1 cellular context compared by ENCODE assay signal in the genomic region with DNA sequence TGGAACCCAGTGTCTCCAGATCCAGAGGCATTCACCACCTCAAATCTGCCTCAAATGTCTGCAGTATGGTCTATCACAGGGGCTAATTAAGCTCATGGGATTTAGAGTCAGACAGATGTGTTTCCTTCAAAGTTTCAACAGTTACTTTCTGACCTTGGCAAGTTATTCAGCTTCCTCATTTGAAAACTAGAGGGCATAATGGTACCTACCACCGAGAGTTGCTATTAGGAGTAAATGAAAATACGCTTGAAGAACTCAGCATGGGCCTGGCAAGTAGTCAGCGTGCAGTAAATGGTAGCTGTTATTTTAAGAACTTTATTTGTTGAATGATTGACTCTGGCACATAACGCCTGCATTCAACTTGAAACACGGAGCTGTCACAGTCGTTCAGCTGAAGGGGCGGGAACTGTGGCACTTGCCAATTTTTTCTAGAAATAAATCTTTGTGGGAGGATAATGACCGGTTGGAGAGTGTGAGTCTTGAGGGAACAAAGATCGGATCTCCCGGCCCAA.
A peak's percentile ranks its signal among the peaks of the same experiment; 100 is the strongest.
TF ChIP-seq lines count a peak whose summit lies in the region.

No MANE protein-coding gene starts in this region.

TF ChIP-seq in HEK293, 187 proteins besides CTCF, POLR2A, EP300 and RAD21 (continued from another document):
- TF ChIP-seq ZNF513 (tag by site-specific recombination; IDR thresholded peaks at IDR 0.05), result no peak
- TF ChIP-seq ZNF529 (tag by site-specific recombination; IDR thresholded peaks at IDR 0.05; ENCODE audit: insufficient replicate concordance), result no peak
- TF ChIP-seq FEZF1 (tag by site-specific recombination; IDR thresholded peaks at IDR 0.05), result peak; percentile 60; the same call in 1 of the 2 replicates
- TF ChIP-seq ZFHX2 (tag by site-specific recombination; conservative IDR thresholded peaks at IDR 0.05), result no peak
- no peak for TF ChIP-seq ZNF132 (tag by site-specific recombination; IDR thresholded peaks at IDR 0.05; ENCODE audit: borderline replicate concordance)
- TF ChIP-seq OSR2 (tag by site-specific recombination; IDR thresholded peaks at IDR 0.05), result no peak
- TF ChIP-seq ZNF473 (tag by site-specific recombination; IDR thresholded peaks at IDR 0.05), result no peak
- TF ChIP-seq, protein P1, sequence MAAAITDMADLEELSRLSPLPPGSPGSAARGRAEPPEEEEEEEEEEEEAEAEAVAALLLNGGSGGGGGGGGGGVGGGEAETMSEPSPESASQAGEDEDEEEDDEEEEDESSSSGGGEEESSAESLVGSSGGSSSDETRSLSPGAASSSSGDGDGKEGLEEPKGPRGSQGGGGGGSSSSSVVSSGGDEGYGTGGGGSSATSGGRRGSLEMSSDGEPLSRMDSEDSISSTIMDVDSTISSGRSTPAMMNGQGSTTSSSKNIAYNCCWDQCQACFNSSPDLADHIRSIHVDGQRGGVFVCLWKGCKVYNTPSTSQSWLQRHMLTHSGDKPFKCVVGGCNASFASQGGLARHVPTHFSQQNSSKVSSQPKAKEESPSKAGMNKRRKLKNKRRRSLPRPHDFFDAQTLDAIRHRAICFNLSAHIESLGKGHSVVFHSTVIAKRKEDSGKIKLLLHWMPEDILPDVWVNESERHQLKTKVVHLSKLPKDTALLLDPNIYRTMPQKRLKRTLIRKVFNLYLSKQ (tag by site-specific recombination; IDR thresholded peaks at IDR 0.05; ENCODE audit: borderline replicate concordance), result no peak
- no peak for TF ChIP-seq ZBTB8A (tag by site-specific recombination; IDR thresholded peaks at IDR 0.05)
- TF ChIP-seq SP7 (tag by site-specific recombination; IDR thresholded peaks at IDR 0.05), result peak; percentile 91
- TF ChIP-seq ZNF274 (IDR thresholded peaks at IDR 0.05; ENCODE audit: low read length), result no peak
- TF ChIP-seq ZNF274 (tag by site-specific recombination; IDR thresholded peaks at IDR 0.05; ENCODE audit: borderline replicate concordance), result no peak
- TF ChIP-seq ZBTB17 (tag by site-specific recombination; IDR thresholded peaks at IDR 0.05), result no peak
- no peak for TF ChIP-seq ELK4 (IDR thresholded peaks at IDR 0.05; ENCODE audit: borderline replicate concordance, low read depth, low read length)
- peak; percentile 69; the same call in 1 of the 2 replicates for TF ChIP-seq ZBTB20 (tag by site-specific recombination; IDR thresholded peaks at IDR 0.05)
- TF ChIP-seq ZNF266 (tag by site-specific recombination; IDR thresholded peaks at IDR 0.05; ENCODE audit: low read depth), result no peak
